Comparison of ENCODE assay signal across 8 cellular contexts in the genomic region with DNA sequence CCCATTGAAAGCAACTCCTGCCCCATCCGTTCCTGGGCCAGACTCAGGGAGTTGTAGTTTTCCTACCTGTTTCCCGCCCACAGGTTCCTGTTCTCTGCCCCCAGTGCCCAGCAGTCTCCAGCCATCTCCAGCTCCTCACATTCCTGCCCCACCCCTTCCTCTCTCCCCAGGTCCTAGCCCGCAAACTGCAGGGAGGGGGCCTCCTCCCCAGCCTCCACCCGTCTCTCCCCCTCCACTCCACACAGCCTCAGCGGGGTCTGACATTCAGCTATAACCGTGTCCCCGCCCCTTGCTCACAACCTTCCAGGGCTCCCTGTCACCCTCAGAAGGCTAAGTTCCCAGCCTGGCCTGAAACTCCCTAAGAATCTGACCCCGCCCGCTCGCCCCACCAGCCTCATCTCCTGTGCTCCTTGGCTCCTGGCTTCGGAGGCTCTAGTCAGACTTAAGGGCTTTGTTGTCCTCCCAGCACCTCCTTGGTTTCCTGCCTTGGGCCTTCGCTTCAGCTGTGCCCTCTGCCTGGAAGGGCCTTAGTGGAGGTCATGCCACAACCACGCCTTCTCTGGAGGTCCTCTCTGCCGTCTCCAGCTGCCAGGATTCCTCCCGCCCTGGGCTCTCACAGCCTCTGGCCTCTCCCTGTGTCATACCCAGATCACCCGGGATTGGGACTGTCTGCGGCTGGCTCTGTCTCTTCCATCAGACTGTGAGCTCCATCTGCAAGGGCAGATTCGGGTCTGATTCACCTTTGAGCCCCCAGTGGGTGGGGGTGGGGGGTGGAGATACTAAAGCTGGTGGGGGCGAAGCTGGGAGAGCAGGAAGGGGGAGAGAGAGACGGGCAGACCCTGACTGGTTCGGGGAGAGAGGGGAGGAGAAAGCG. TPM values are rescaled to one million over a fixed set of nuclear protein-coding genes. Genes with fewer than 3 reads are reported as not detected.
DNase-seq lines count a peak whose midpoint lies in the region; ATAC-seq and TF ChIP-seq lines count a peak whose summit lies in the region.

No MANE protein-coding gene starts in this region.

- H3K4me3 Mint-ChIP-seq in activated T-helper 1 cell treated with anti-CD3 and anti-CD28 coated beads, Interleukin-12 subunit alpha, Interleukin-12 subunit beta, Interleukin-2, Interleukin-4 antibody, amounts not matched to agents 30 ng/mL and 10 ng/mL and 1 ng/mL, durations not matched to agents 14 hours and 24 hours and 36 hours = peak overlapping the region; percentile 86
- H3K4me3 Mint-ChIP-seq in neural progenitor cell = peak overlapping the region; percentile 87

- peak overlapping the region; percentile 71 for H3K27ac Mint-ChIP-seq in activated T-helper 1 cell treated with anti-CD3 and anti-CD28 coated beads, Interleukin-12 subunit alpha, Interleukin-12 subunit beta, Interleukin-2, Interleukin-4 antibody, amounts not matched to agents 30 ng/mL and 10 ng/mL and 1 ng/mL, durations not matched to agents 14 hours and 24 hours and 36 hours
- peak overlapping the region; percentile 80 for H3K27ac Mint-ChIP-seq in neural progenitor cell

- H3K9me3 Mint-ChIP-seq in activated T-helper 1 cell treated with anti-CD3 and anti-CD28 coated beads, Interleukin-12 subunit alpha, Interleukin-12 subunit beta, Interleukin-2, Interleukin-4 antibody, amounts not matched to agents 30 ng/mL and 10 ng/mL and 1 ng/mL, durations not matched to agents 14 hours and 24 hours and 36 hours = peaks cover 24% of the 10 kb centered on the region
- H3K9me3 Mint-ChIP-seq in neural progenitor cell = peaks cover 2% of the 10 kb centered on the region

- peak overlapping the region; percentile 81 for H2AFZ ChIP-seq in neural progenitor cell (replicated peaks)

- no peak for ATAC-seq in GM21367 (IDR thresholded peaks at IDR 0.05; ENCODE audit: unreplicated experiment)
- no peak for ATAC-seq in GM18502 (IDR thresholded peaks at IDR 0.05; ENCODE audit: poor library complexity, unreplicated experiment)

- TF ChIP-seq CTCF in AG09309 (IDR thresholded peaks at IDR 0.05; ENCODE audit: control insufficient read depth, insufficient read depth, low read depth, low read length, missing control alignments) (no peak), neural progenitor cell (IDR thresholded peaks at IDR 0.05) (no peak)

- peaks cover 18% of the 10 kb centered on the region for H3K4me1 ChIP-seq in neural progenitor cell

- H3K27ac ChIP-seq in neural progenitor cell = peak overlapping the region; percentile 14

- H3K4me2 ChIP-seq in neural progenitor cell = peak overlapping the region; percentile 91

- H3K27me3 Mint-ChIP-seq in activated T-helper 1 cell treated with anti-CD3 and anti-CD28 coated beads, Interleukin-12 subunit alpha, Interleukin-12 subunit beta, Interleukin-2, Interleukin-4 antibody, amounts not matched to agents 30 ng/mL and 10 ng/mL and 1 ng/mL, durations not matched to agents 14 hours and 24 hours and 36 hours (ENCODE audit: insufficient read depth) = peaks cover 15% of the 10 kb centered on the region
- H3K27me3 Mint-ChIP-seq in neural progenitor cell (ENCODE audit: insufficient read depth, low read depth) = peaks cover 13% of the 10 kb centered on the region

- no peaks in the 10 kb centered on the region for H3K36me3 ChIP-seq in neural progenitor cell

- H3K9ac ChIP-seq in neural progenitor cell = no peak overlapping the region

- DNase-seq in AG09309 (ENCODE audit: low read depth) = no peak
- DNase-seq in HS-27A (ENCODE audit: low read depth) = peak; percentile 67
- no peak for DNase-seq in activated T-helper 1 cell treated with anti-CD3 and anti-CD28 coated beads, Interleukin-12 subunit alpha, Interleukin-12 subunit beta, Interleukin-2, Interleukin-4 antibody, amounts not matched to agents 30 ng/mL and 10 ng/mL and 1 ng/mL, durations not matched to agents 14 hours and 24 hours and 36 hours (ENCODE audit: low spot score)
- peak; percentile 69 for DNase-seq in globus pallidus (ENCODE audit: low spot score)
- DNase-seq in neural progenitor cell (ENCODE audit: low spot score) = peak; percentile 72
- DNase-seq in SIG-M5 (lab: John Stamatoyannopoulos, UW) = no peak

- no peaks in the 10 kb centered on the region for H3K27me3 ChIP-seq in neural progenitor cell

- no peaks in the 10 kb centered on the region for H3K79me2 ChIP-seq in neural progenitor cell (ENCODE audit: low read depth)

- H3K36me3 Mint-ChIP-seq in activated T-helper 1 cell treated with anti-CD3 and anti-CD28 coated beads, Interleukin-12 subunit alpha, Interleukin-12 subunit beta, Interleukin-2, Interleukin-4 antibody, amounts not matched to agents 30 ng/mL and 10 ng/mL and 1 ng/mL, durations not matched to agents 14 hours and 24 hours and 36 hours (ENCODE audit: low read depth) = peaks cover 3% of the 10 kb centered on the region
- peaks cover 2% of the 10 kb centered on the region for H3K36me3 Mint-ChIP-seq in neural progenitor cell

- peaks cover 19% of the 10 kb centered on the region for H4K20me1 ChIP-seq in neural progenitor cell (ENCODE audit: low read depth)

- no peaks in the 10 kb centered on the region for H3K9me3 ChIP-seq in neural progenitor cell (ENCODE audit: low read depth)

- H3K4me1 Mint-ChIP-seq in activated T-helper 1 cell treated with anti-CD3 and anti-CD28 coated beads, Interleukin-12 subunit alpha, Interleukin-12 subunit beta, Interleukin-2, Interleukin-4 antibody, amounts not matched to agents 30 ng/mL and 10 ng/mL and 1 ng/mL, durations not matched to agents 14 hours and 24 hours and 36 hours (ENCODE audit: low read depth) = peaks cover 11% of the 10 kb centered on the region
- peaks cover 32% of the 10 kb centered on the region for H3K4me1 Mint-ChIP-seq in neural progenitor cell

- H3K4me3 ChIP-seq in AG09309 (ENCODE audit: control insufficient read depth, low read depth, low read length) = peak overlapping the region; percentile 92
- H3K4me3 ChIP-seq in neural progenitor cell = peak overlapping the region; percentile 86

- intact Hi-C loops in activated T-helper 1 cell treated with anti-CD3 and anti-CD28 coated beads, Interleukin-12 subunit alpha, Interleukin-12 subunit beta, Interleukin-2, Interleukin-4 antibody, amounts not matched to agents 30 ng/mL and 10 ng/mL and 1 ng/mL, durations not matched to agents 14 hours and 24 hours and 36 hours (cut with micrococcal nuclease) = no loop called here

- peaks cover 31% of the 10 kb centered on the region for H3F3A ChIP-seq in neural progenitor cell (ENCODE audit: low read depth)

RNA-seq across cellular contexts. Expression of a gene that starts 5.1 kb away (rescaled TPM):
- total RNA-seq in activated T-helper 1 cell treated with anti-CD3 and anti-CD28 coated beads, Interleukin-12 subunit alpha, Interleukin-12 subunit beta, Interleukin-2, Interleukin-4 antibody, amounts not matched to agents 30 ng/mL and 10 ng/mL and 1 ng/mL, durations not matched to agents 14 hours and 24 hours and 36 hours = 6.8 and 8.9 TPM in 2 replicates
- total RNA-seq in neural progenitor cell (ENCODE audit: low replicate concordance) = 6.9 and 12.0 TPM in 2 replicates

RNA-seq across cellular contexts. Expression of a gene that starts 35.8 kb away (rescaled TPM):
- not detected in 2 replicates for total RNA-seq in activated T-helper 1 cell treated with anti-CD3 and anti-CD28 coated beads, Interleukin-12 subunit alpha, Interleukin-12 subunit beta, Interleukin-2, Interleukin-4 antibody, amounts not matched to agents 30 ng/mL and 10 ng/mL and 1 ng/mL, durations not matched to agents 14 hours and 24 hours and 36 hours
- total RNA-seq in neural progenitor cell (ENCODE audit: low replicate concordance) = 0.37 and 0.69 TPM in 2 replicates

RNA-seq across cellular contexts. Expression of a gene that starts 41.4 kb away (rescaled TPM):
- not detected in 2 replicates for total RNA-seq in activated T-helper 1 cell treated with anti-CD3 and anti-CD28 coated beads, Interleukin-12 subunit alpha, Interleukin-12 subunit beta, Interleukin-2, Interleukin-4 antibody, amounts not matched to agents 30 ng/mL and 10 ng/mL and 1 ng/mL, durations not matched to agents 14 hours and 24 hours and 36 hours
- not detected in 2 replicates for total RNA-seq in neural progenitor cell (ENCODE audit: low replicate concordance)

RNA-seq across cellular contexts. Expression of a gene that starts 57.8 kb away (rescaled TPM):
- not detected in 2 replicates for total RNA-seq in activated T-helper 1 cell treated with anti-CD3 and anti-CD28 coated beads, Interleukin-12 subunit alpha, Interleukin-12 subunit beta, Interleukin-2, Interleukin-4 antibody, amounts not matched to agents 30 ng/mL and 10 ng/mL and 1 ng/mL, durations not matched to agents 14 hours and 24 hours and 36 hours
- total RNA-seq in neural progenitor cell (ENCODE audit: low replicate concordance) = not detected in 2 replicates

Comparison
In these comparisons a context has a peak if more than half of its experiments do, and no peak if none do; other contexts are left out.
1. DNase-seq: peak in HS-27A (single experiment), globus pallidus (single experiment) and neural progenitor cell (single experiment); none in AG09309 (single experiment), activated T-helper 1 cell treated with anti-CD3 and anti-CD28 coated beads, Interleukin-12 subunit alpha, Interleukin-12 subunit beta, Interleukin-2, Interleukin-4 antibody, amounts not matched to agents 30 ng/mL and 10 ng/mL and 1 ng/mL, durations not matched to agents 14 hours and 24 hours and 36 hours (single experiment) and SIG-M5 (single experiment).